ENCODE assay signal across 9 cellular contexts in the genomic region with DNA sequence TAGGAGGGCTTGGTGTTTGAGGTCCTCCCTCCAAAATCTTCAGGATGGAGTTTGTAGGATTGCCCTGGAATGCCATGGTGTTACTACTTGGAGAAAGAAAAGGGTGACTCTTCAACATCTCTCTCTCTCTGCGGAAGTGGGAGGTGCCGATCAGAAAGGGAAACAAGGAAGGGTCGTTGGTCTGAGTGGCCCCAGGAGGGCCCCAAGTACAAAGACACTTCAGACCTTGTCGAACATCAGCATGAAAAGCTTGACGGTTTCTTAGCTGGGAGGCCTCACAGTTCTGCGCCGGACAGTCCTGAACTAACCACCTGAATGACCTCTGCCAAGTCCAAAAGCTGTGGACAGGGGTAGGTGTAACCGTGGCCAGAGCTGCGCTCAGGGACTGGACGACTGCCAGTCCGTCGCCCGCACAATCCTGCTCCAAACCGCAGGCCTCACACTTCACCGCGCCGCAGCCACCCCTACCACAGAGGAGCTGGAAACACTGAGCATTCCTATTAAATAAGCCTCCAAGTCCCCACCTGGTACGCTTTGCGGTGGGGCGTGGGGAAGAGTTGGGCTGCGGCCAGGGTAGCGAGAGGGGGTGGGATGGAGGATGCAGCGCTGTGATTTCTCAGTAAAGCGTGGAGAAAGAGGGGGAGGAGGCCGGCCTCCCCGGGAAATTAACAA. TPM values are rescaled to one million over a fixed set of nuclear protein-coding genes. Genes with fewer than 3 reads are reported as not detected.
DNase-seq lines count a peak whose midpoint lies in the region; ATAC-seq, FAIRE-seq and TF ChIP-seq lines count a peak whose summit lies in the region.
"Had no signal": no experiment of that assay in that cellular context is flagged by ENCODE, and none has a peak within 500 bp of the region (broad histone marks: within the 10 kb centered on the region; RNA-seq: fewer than 3 reads in every experiment).

No MANE protein-coding gene starts in this region.

- intact Hi-C loops in activated naive CD4-positive, alpha-beta T cell treated with anti-CD3 and anti-CD28 coated beads for 36 hours (cut with micrococcal nuclease): loop anchor here (2.0 kb wide), 1 partner anchor 129 kb away; the partner anchor contains the start of gene PDGFRA
- intact Hi-C loops in kidney (cut with DNase I) (no loop called here), transverse colon (cut with DNase I; ENCODE audit: low total_unique reads) (no loop called here), lower leg skin (cut with DNase I; ENCODE audit: low total_unique reads) (no loop called here)

- H3K9me3 Mint-ChIP-seq in activated naive CD4-positive, alpha-beta T cell treated with anti-CD3 and anti-CD28 coated beads for 36 hours: no peaks in the 10 kb centered on the region
- H3K9me3 Mint-ChIP-seq in activated naive CD8-positive, alpha-beta T cell (ENCODE audit: low read depth): no peaks in the 10 kb centered on the region

- FAIRE-seq in kidney (lab: Jason Lieb, UNC): no peak
- FAIRE-seq: pancreas had no signal

- no peaks in the 10 kb centered on the region for H3K36me3 Mint-ChIP-seq in activated naive CD4-positive, alpha-beta T cell treated with anti-CD3 and anti-CD28 coated beads for 36 hours (ENCODE audit: low read depth)
- H3K36me3 Mint-ChIP-seq in activated naive CD8-positive, alpha-beta T cell: no peaks in the 10 kb centered on the region

- H3K27ac ChIP-seq in kidney (ENCODE audit: low read depth in 2 of 2, low read length in 2 of 2) (no peak overlapping the region), transverse colon (no peak overlapping the region)
- H3K27ac ChIP-seq: pancreas had no signal

- TF ChIP-seq POLR2A in transverse colon (IDR thresholded peaks at IDR 0.05) (no peak), lower leg skin (IDR thresholded peaks at IDR 0.05) (no peak)

- peak overlapping the region; percentile 17 to 23 for H3K4me3 ChIP-seq in kidney (ENCODE audit: low read length in 2 of 2)
- H3K4me3 ChIP-seq in transverse colon: peak overlapping the region in 3 of 4 donors; percentile 4 to 37 (median 10)
- no peak overlapping the region for H3K4me3 ChIP-seq in lower leg skin (ENCODE audit: low read depth, poor library complexity, severe bottlenecking)

- H3K4me3 Mint-ChIP-seq in activated naive CD4-positive, alpha-beta T cell treated with anti-CD3 and anti-CD28 coated beads for 36 hours: peak overlapping the region; percentile 47
- peak overlapping the region; percentile 74 for H3K4me3 Mint-ChIP-seq in activated naive CD8-positive, alpha-beta T cell

- peaks cover 100% of the 10 kb centered on the region for H3K27me3 ChIP-seq in transverse colon

- H3K36me3 ChIP-seq in kidney (ENCODE audit: control insufficient read depth in 1 of 2, insufficient read depth in 2 of 2, low read length in 2 of 2): no peaks in the 10 kb centered on the region
- no peaks in the 10 kb centered on the region for H3K36me3 ChIP-seq in transverse colon
- H3K36me3 ChIP-seq: pancreas had no signal

- 4% methylated on average over 26 of the region's 26 CpGs; no CpG with 5 or more reads in 1 of the 2 donors for WGBS in transverse colon (ENCODE audit: low coverage in 1 of 2), 2 donors
- WGBS in lower leg skin, 2 donors: 8 to 12% methylated on average over 26 of the region's 26 CpGs

- H3K4me1 Mint-ChIP-seq in activated naive CD4-positive, alpha-beta T cell treated with anti-CD3 and anti-CD28 coated beads for 36 hours (ENCODE audit: low read depth): peaks cover 45% of the 10 kb centered on the region
- H3K4me1 Mint-ChIP-seq in activated naive CD8-positive, alpha-beta T cell (ENCODE audit: low read depth): peaks cover 40% of the 10 kb centered on the region

- H3K9ac ChIP-seq in kidney (ENCODE audit: low read length in 2 of 2): no peak overlapping the region

- ATAC-seq in GM18907 (IDR thresholded peaks at IDR 0.05; ENCODE audit: unreplicated experiment): no peak

- H3K4me1 ChIP-seq in kidney (ENCODE audit: control insufficient read depth in 1 of 2, insufficient read depth in 1 of 2, low read depth in 1 of 2, low read length in 2 of 2): peaks cover 4 to 5% of the 10 kb centered on the region in 2 donors
- peaks cover 0 to 32% (median 19%) of the 10 kb centered on the region in 4 donors for H3K4me1 ChIP-seq in transverse colon

- no peak overlapping the region for H3K27ac Mint-ChIP-seq in activated naive CD4-positive, alpha-beta T cell treated with anti-CD3 and anti-CD28 coated beads for 36 hours
- H3K27ac Mint-ChIP-seq in activated naive CD8-positive, alpha-beta T cell: no peak overlapping the region

- peak; percentile 23 for DNase-seq in activated naive CD4-positive, alpha-beta T cell treated with anti-CD3 and anti-CD28 coated beads for 36 hours
- DNase-seq in activated naive CD4-positive, alpha-beta T cell (lab: John Stamatoyannopoulos, UW): no peak
- no peak for DNase-seq in kidney
- DNase-seq in transverse colon: no peak
- no peak for DNase-seq in NCI-H2196 (lab: John Stamatoyannopoulos, UW; ENCODE audit: unreplicated experiment)
- no peak for DNase-seq in lower leg skin (ENCODE audit: low spot score in 2 of 2)

- no peak for TF ChIP-seq EP300 in transverse colon (IDR thresholded peaks at IDR 0.05; ENCODE audit: low read depth)

- CTCF ChIA-PET in activated naive CD4-positive, alpha-beta T cell treated with anti-CD3 and anti-CD28 coated beads for 36 hours (lab: Charles Lee): interaction anchor here (1.3 kb wide), 1 partner anchor 34 kb away, joined by 3 read pairs; no protein-coding TSS in a partner anchor

- H3K27me3 Mint-ChIP-seq in activated naive CD4-positive, alpha-beta T cell treated with anti-CD3 and anti-CD28 coated beads for 36 hours (ENCODE audit: low read depth): peaks cover 85% of the 10 kb centered on the region
- peaks cover 65% of the 10 kb centered on the region for H3K27me3 Mint-ChIP-seq in activated naive CD8-positive, alpha-beta T cell

- TF ChIP-seq CTCF in kidney (IDR thresholded peaks at IDR 0.05; ENCODE audit: borderline replicate concordance, extremely low read depth, insufficient read depth) (no peak), transverse colon (IDR thresholded peaks at IDR 0.05) (no peak), lower leg skin (IDR thresholded peaks at IDR 0.05) (no peak)

- H3K9me3 ChIP-seq in kidney (ENCODE audit: control insufficient read depth in 1 of 2, low read length in 2 of 2) (no peaks in the 10 kb centered on the region), transverse colon (no peaks in the 10 kb centered on the region)
- H3K9me3 ChIP-seq: pancreas had no signal

- in situ Hi-C loops in transverse colon (cut with MboI; ENCODE audit: low pct_ligation_motif_present in 1 of 4, low pct_unique_long_range_greater_than_20kb in 1 of 4, low sequenced_read_pairs in 3 of 4): no loop called here

RNA-seq across cellular contexts. Expression of gene GSX2, which starts 0.5 kb away (rescaled TPM):
- not detected for total RNA-seq in activated naive CD4-positive, alpha-beta T cell treated with anti-CD3 and anti-CD28 coated beads for 36 hours
- total RNA-seq in kidney: not detected
- not detected for polyA plus RNA-seq in kidney (ENCODE audit: insufficient read depth, low read depth, low replicate concordance)
- total RNA-seq in transverse colon: not detected
- 1 to 10 TPM in 3 of 4 donors, under 1 TPM in 1; 0.81 to 2.8 (median 1.7) TPM for total RNA-seq in lower leg skin
- total RNA-seq: pancreas had no signal
- polyA plus RNA-seq: pancreas had no signal

RNA-seq across cellular contexts. Expression of gene CHIC2, which starts 35.0 kb away (rescaled TPM):
- 1 to 10 TPM; 7.2 to 7.6 TPM for total RNA-seq in activated naive CD4-positive, alpha-beta T cell treated with anti-CD3 and anti-CD28 coated beads for 36 hours
- 26.6 TPM for total RNA-seq in kidney
- polyA plus RNA-seq in kidney (ENCODE audit: insufficient read depth, low read depth, low replicate concordance): 13.5 TPM
- total RNA-seq in transverse colon: 100 to 1,000 TPM in 1 of 4 donors, 10 to 100 TPM in 3; 36.2 to 106 (median 52.0) TPM
- total RNA-seq in lower leg skin: 10 to 100 TPM; 63.0 to 80.7 (median 69.8) TPM
